ENCODE assay signal across 22 cellular contexts in the genomic region with DNA sequence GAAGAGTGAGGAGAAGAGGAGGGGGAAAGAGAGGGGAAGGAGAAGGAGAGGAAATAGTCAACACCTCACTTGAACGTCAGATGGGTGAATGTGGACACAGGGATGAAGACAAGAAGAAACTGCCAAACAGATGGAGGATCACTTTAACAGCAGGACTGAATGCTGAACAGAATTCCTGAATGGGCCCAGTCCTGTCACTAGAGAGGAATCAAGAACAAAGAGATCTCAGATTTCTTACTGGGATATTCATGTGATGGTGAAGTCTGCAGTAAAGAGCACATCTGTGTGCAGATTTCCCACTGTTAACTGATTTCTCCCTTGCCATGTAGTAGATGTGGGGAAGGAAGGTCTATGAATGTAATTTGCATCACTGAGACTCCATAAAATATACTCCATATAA.
DNase-seq lines count a peak whose midpoint lies in the region; ATAC-seq, FAIRE-seq and TF ChIP-seq lines count a peak whose summit lies in the region.
"Had no signal": no experiment of that assay in that cellular context is flagged by ENCODE, and none has a peak within 500 bp of the region (broad histone marks: within the 10 kb centered on the region; RNA-seq: fewer than 3 reads in every experiment).

No MANE protein-coding gene starts in this region.

- no peaks in the 10 kb centered on the region for H3K36me3 Mint-ChIP-seq in nephron progenitor cell (ENCODE audit: low read depth)
- no peaks in the 10 kb centered on the region for H3K36me3 Mint-ChIP-seq in activated CD4-positive, alpha-beta memory T cell treated with anti-CD3 and anti-CD28 coated beads for 36 hours

- no peak overlapping the region for H4K8ac ChIP-seq in H1 (ENCODE audit: extremely low read depth, insufficient read depth, low read length)

- peak overlapping the region; percentile 17 for H3K27ac Mint-ChIP-seq in nephron progenitor cell
- no peak overlapping the region for H3K27ac Mint-ChIP-seq in activated CD4-positive, alpha-beta memory T cell treated with anti-CD3 and anti-CD28 coated beads for 36 hours

- DNase-seq in Ammon's horn (ENCODE audit: low spot score) (peak; percentile 22), NCI-H2171 (lab: John Stamatoyannopoulos, UW) (peak; percentile 16), H1 (ENCODE audit: low read depth in 1 of 2, low spot score in 2 of 2) (no peak), nephron progenitor cell (no peak), T-helper 1 cell (no peak)
- DNase-seq in activated CD4-positive, alpha-beta memory T cell treated with anti-CD3 and anti-CD28 coated beads for 36 hours = no peak
- DNase-seq: BE2C; DND-41; IMR-90; NCI-H1105; NCI-H146; NCI-H2029; NCI-H774; NK-92 treated with Interleukin-12 subunit alpha and Interleukin-12 subunit beta, amount 100 ng/mL, for 24 hours; SHP77 treated with DMSO at 0.1 percent for 48 hours; SK-N-SH had no signal

- no peaks in the 10 kb centered on the region for H3K36me3 ChIP-seq in H1 (ENCODE audit: control insufficient read depth in 2 of 4, insufficient read depth in 4 of 4, low read length in 3 of 4)
- H3K36me3 ChIP-seq: BE2C had no signal

- no peak overlapping the region for H2BK5ac ChIP-seq in H1 (ENCODE audit: low read depth, low read length)

- intact Hi-C loops in activated CD4-positive, alpha-beta memory T cell treated with anti-CD3 and anti-CD28 coated beads for 36 hours (cut with micrococcal nuclease) = no loop called here

- H2BK20ac ChIP-seq in H1 (ENCODE audit: low read length) = no peak overlapping the region

- CTCF ChIA-PET in H1 (lab: Charles Lee; ENCODE audit: partially characterized antibody) = interaction anchor here (0.6 to 1.0 kb wide), 2 partner anchors 123 to 190 kb away, joined by 3 read pairs; no protein-coding TSS in a partner anchor
- CTCF ChIA-PET in activated CD4-positive, alpha-beta memory T cell treated with anti-CD3 and anti-CD28 coated beads for 36 hours (lab: Charles Lee) = no interaction called here

- no peaks in the 10 kb centered on the region for H3K4me1 ChIP-seq in H1 (replicated peaks in 1 of 4; ENCODE audit: control insufficient read depth in 3 of 4, insufficient read depth in 4 of 4, low read length in 3 of 4)
- H3K4me1 ChIP-seq: BE2C had no signal

- H3K4me3 ChIP-seq in H1 (ENCODE audit: extremely low read depth in 1 of 4, insufficient read depth in 2 of 4, low read depth in 3 of 4, low read length in 4 of 4) = no peak overlapping the region

- H3K14ac ChIP-seq in H1 (ENCODE audit: insufficient read length) = no peak overlapping the region

- POLR2A ChIA-PET in H1 (lab: Charles Lee; ENCODE audit: partially characterized antibody) = no interaction called here
- POLR2A ChIA-PET in activated CD4-positive, alpha-beta memory T cell treated with anti-CD3 and anti-CD28 coated beads for 36 hours (lab: Charles Lee) = no interaction called here

- H3K27ac ChIP-seq in H1 (ENCODE audit: low read depth, low read length) = no peak overlapping the region
- H3K27ac ChIP-seq: RWPE1 had no signal

- no peaks in the 10 kb centered on the region; a peak in 1 of 4 replicates for H3K9me3 ChIP-seq in H1 (ENCODE audit: insufficient read depth in 2 of 2, low read depth in 1 of 2, low read length in 1 of 2)
- H3K9me3 ChIP-seq: BE2C, SK-N-SH had no signal

- no peak overlapping the region for H4K91ac ChIP-seq in H1 (replicated peaks; ENCODE audit: insufficient read length, low read length)

- no peak overlapping the region for H2BK12ac ChIP-seq in H1 (ENCODE audit: low read depth, low read length)

- H4K5ac ChIP-seq in H1 (ENCODE audit: insufficient read length, low read depth, low read length) = no peak overlapping the region

- no peak for TF ChIP-seq EP300 in H1 (IDR thresholded peaks at IDR 0.05; ENCODE audit: borderline replicate concordance in 1 of 2, low read depth in 2 of 2, low read length in 2 of 2)

- no peak overlapping the region for H3K4ac ChIP-seq in H1 (replicated peaks; ENCODE audit: insufficient read length, low read depth, low read length)

- peaks cover 7% of the 10 kb centered on the region for H3K27me3 Mint-ChIP-seq in nephron progenitor cell (ENCODE audit: low read depth, poor library complexity)
- no peaks in the 10 kb centered on the region for H3K27me3 Mint-ChIP-seq in activated CD4-positive, alpha-beta memory T cell treated with anti-CD3 and anti-CD28 coated beads for 36 hours

- no peaks in the 10 kb centered on the region for H3K79me2 ChIP-seq in H1 (ENCODE audit: control insufficient read depth in 1 of 2, insufficient read depth in 2 of 2, low read length in 2 of 2)

- H3K18ac ChIP-seq in H1 (ENCODE audit: extremely low read depth, low read length) = no peak overlapping the region

- peaks cover 46% of the 10 kb centered on the region for H3K4me1 Mint-ChIP-seq in nephron progenitor cell
- H3K4me1 Mint-ChIP-seq in activated CD4-positive, alpha-beta memory T cell treated with anti-CD3 and anti-CD28 coated beads for 36 hours (ENCODE audit: low read depth) = no peaks in the 10 kb centered on the region

- TF ChIP-seq CTCF in H1 (IDR thresholded peaks at IDR 0.05; ENCODE audit: control extremely low read depth in 1 of 3, insufficient read depth in 1 of 3, low read depth in 1 of 3, low read length in 3 of 3) (no peak), nephron progenitor cell (IDR thresholded peaks at IDR 0.05) (no peak)

- no peak overlapping the region for H3K9ac ChIP-seq in H1 (replicated peaks in 1 of 4; ENCODE audit: extremely low read depth in 1 of 4, low read depth in 3 of 4, low read length in 3 of 4)
- H3K9ac ChIP-seq: SK-N-SH had no signal

- no peak overlapping the region for H3K4me2 ChIP-seq in H1 (ENCODE audit: insufficient read depth in 1 of 2, low read depth in 2 of 2, low read length in 2 of 2)
- H3K4me2 ChIP-seq: SK-N-SH had no signal

- no peaks in the 10 kb centered on the region for H3K79me1 ChIP-seq in H1 (ENCODE audit: low read depth, low read length)

- H3K23me2 ChIP-seq in H1 (ENCODE audit: low read depth, low read length) = no peaks in the 10 kb centered on the region

- H2AK5ac ChIP-seq in H1 (ENCODE audit: low read depth, low read length) = no peak overlapping the region

- no peak overlapping the region for H2BK120ac ChIP-seq in H1 (replicated peaks; ENCODE audit: low read depth, low read length)

- no peak overlapping the region for H3K4me3 Mint-ChIP-seq in nephron progenitor cell
- H3K4me3 Mint-ChIP-seq in activated CD4-positive, alpha-beta memory T cell treated with anti-CD3 and anti-CD28 coated beads for 36 hours = no peak overlapping the region

- TF ChIP-seq RAD21 in H1 (IDR thresholded peaks at IDR 0.05 in 1 of 2, conservative IDR thresholded peaks at IDR 0.05 in 1 of 2; ENCODE audit: low read depth in 2 of 2, low read length in 2 of 2) = no peak

- H2AFZ ChIP-seq in H1 (ENCODE audit: low read length) = no peak overlapping the region

- H3K9me3 Mint-ChIP-seq in nephron progenitor cell = peaks cover 10% of the 10 kb centered on the region
- no peaks in the 10 kb centered on the region for H3K9me3 Mint-ChIP-seq in activated CD4-positive, alpha-beta memory T cell treated with anti-CD3 and anti-CD28 coated beads for 36 hours

- WGBS in H1 (ENCODE audit: extremely low coverage in 1 of 2, insufficient coverage in 1 of 2, insufficient read length in 1 of 2, insufficient replicate concordance in 2 of 2, low coverage in 1 of 2, low lambda C conversion rate in 2 of 2, missing lambda C conversion rate in 1 of 2), 2 experiments = 73% methylated on average over 1 of the region's 1 CpG; no CpG with 5 or more reads in 1 of the 2 experiments

- no peak overlapping the region for H3K23ac ChIP-seq in H1 (ENCODE audit: insufficient read length)

- no peak for ATAC-seq in GM21825 (IDR thresholded peaks at IDR 0.05; ENCODE audit: unreplicated experiment)

- no peak overlapping the region for H3K56ac ChIP-seq in H1 (replicated peaks; ENCODE audit: insufficient read length, low read depth, low read length)

- no peak for TF ChIP-seq POLR2A in H1 (IDR thresholded peaks at IDR 0.05; ENCODE audit: control extremely low read depth in 1 of 2, low read depth in 2 of 2, low read length in 2 of 2)

- no peaks in the 10 kb centered on the region for H3K27me3 ChIP-seq in H1 (replicated peaks in 1 of 4; ENCODE audit: control insufficient read depth in 3 of 4, extremely low read depth in 1 of 4, insufficient read depth in 3 of 4, low read length in 3 of 4)
- H3K27me3 ChIP-seq: BE2C had no signal

- H2BK15ac ChIP-seq in H1 (ENCODE audit: low read length) = no peak overlapping the region

- no peaks in the 10 kb centered on the region for H4K20me1 ChIP-seq in H1 (replicated peaks in 1 of 2; ENCODE audit: control insufficient read depth in 1 of 2, insufficient read depth in 2 of 2, low read length in 2 of 2)

- FAIRE-seq in H1 (lab: Jason Lieb, UNC) = peak; percentile 60
- FAIRE-seq: A204.1, D721Med, GM12891, HTR-8/SVneo had no signal

TF ChIP-seq in H1, 55 proteins besides CTCF, POLR2A, EP300 and RAD21 (continues in another document):
- TF ChIP-seq TCF12 (IDR thresholded peaks at IDR 0.05; ENCODE audit: low read depth, low read length) = no peak
- TF ChIP-seq SUZ12 (IDR thresholded peaks at IDR 0.05; ENCODE audit: low read length) = no peak
- TF ChIP-seq HDAC2 (IDR thresholded peaks at IDR 0.05; ENCODE audit: borderline replicate concordance in 1 of 2, low read depth in 2 of 2, low read length in 2 of 2) = no peak
- TF ChIP-seq SP1 (IDR thresholded peaks at IDR 0.05; ENCODE audit: low read depth, low read length) = no peak
- TF ChIP-seq RNF2 (IDR thresholded peaks at IDR 0.05; ENCODE audit: borderline replicate concordance, low read depth, low read length, missing control alignments, poor library complexity, severe bottlenecking) = no peak
- no peak for TF ChIP-seq POLR2AphosphoS5 (IDR thresholded peaks at IDR 0.05; ENCODE audit: low read depth, low read length)
- TF ChIP-seq RFX5 (IDR thresholded peaks at IDR 0.05; ENCODE audit: borderline replicate concordance, low read depth, low read length) = no peak
- TF ChIP-seq CREB1 (IDR thresholded peaks at IDR 0.05) = no peak
- no peak for TF ChIP-seq BACH1 (IDR thresholded peaks at IDR 0.05; ENCODE audit: low read length)
- TF ChIP-seq CBX5 (IDR thresholded peaks at IDR 0.05; ENCODE audit: low read depth, low read length) = no peak
- TF ChIP-seq, protein P1, sequence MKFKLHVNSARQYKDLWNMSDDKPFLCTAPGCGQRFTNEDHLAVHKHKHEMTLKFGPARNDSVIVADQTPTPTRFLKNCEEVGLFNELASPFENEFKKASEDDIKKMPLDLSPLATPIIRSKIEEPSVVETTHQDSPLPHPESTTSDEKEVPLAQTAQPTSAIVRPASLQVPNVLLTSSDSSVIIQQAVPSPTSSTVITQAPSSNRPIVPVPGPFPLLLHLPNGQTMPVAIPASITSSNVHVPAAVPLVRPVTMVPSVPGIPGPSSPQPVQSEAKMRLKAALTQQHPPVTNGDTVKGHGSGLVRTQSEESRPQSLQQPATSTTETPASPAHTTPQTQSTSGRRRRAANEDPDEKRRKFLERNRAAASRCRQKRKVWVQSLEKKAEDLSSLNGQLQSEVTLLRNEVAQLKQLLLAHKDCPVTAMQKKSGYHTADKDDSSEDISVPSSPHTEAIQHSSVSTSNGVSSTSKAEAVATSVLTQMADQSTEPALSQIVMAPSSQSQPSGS (IDR thresholded peaks at IDR 0.05; ENCODE audit: low read length) = no peak
- no peak for TF ChIP-seq CTBP2 (IDR thresholded peaks at IDR 0.05; ENCODE audit: borderline replicate concordance, insufficient read depth, insufficient read length, low read length)
- TF ChIP-seq YY1 (IDR thresholded peaks at IDR 0.05; ENCODE audit: low read depth, low read length) = no peak

Comparison
In these comparisons a context has a peak if more than half of its experiments do, and no peak if none do; other contexts are left out.
1. DNase-seq: peak in Ammon's horn (single experiment) and NCI-H2171 (single experiment); none in H1 (0 of 2), nephron progenitor cell (single experiment), T-helper 1 cell (0 of 5) and activated CD4-positive, alpha-beta memory T cell treated with anti-CD3 and anti-CD28 coated beads for 36 hours (single experiment).